22 cellular contexts compared by ENCODE assay signal in the genomic region with DNA sequence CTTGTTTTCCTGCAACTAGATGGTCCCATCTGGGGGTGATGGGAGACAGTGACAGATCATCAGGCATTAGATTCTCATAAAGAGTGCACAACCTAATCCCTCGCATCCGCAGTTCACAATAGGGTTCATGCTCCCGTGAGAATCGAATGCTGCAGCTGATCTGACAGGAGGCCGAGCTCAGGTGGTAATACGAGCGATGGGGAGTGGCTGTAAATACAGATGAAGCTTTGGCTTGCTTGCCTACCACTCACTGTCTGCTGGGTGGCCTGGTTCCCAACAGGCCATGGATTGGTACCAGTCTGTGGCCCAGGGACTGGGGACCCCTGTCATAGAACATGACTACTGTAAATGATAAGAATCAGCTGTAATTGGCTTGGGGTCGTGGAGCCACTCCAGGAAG. TPM values are rescaled to one million over a fixed set of nuclear protein-coding genes. Genes with fewer than 3 reads are reported as not detected.
DNase-seq lines count a peak whose midpoint lies in the region; ATAC-seq and TF ChIP-seq lines count a peak whose summit lies in the region.
"Had no signal": no experiment of that assay in that cellular context is flagged by ENCODE, and none has a peak within 500 bp of the region (broad histone marks: within the 10 kb centered on the region; RNA-seq: fewer than 3 reads in every experiment).

No MANE protein-coding gene starts in this region.

- no peaks in the 10 kb centered on the region for H3K9me3 Mint-ChIP-seq in stimulated activated naive CD8-positive, alpha-beta T cell treated with anti-CD3 and anti-CD28 coated beads, Interleukin-15, Interleukin-2, amounts not matched to agents 100 ng/mL and 50 ng/mL, for 24 hours
- H3K9me3 Mint-ChIP-seq in stimulated activated naive CD8-positive, alpha-beta T cell treated with anti-CD3 and anti-CD28 coated beads, Interleukin-15, amount 100 ng/mL, for 72 hours: peaks cover 0 to 7% of the 10 kb centered on the region in 2 donors
- H3K9me3 Mint-ChIP-seq in endodermal cell: peaks cover 14% of the 10 kb centered on the region

- no peak for ATAC-seq in stimulated activated naive CD8-positive, alpha-beta T cell treated with anti-CD3 and anti-CD28 coated beads, Interleukin-15, amount 100 ng/mL, for 72 hours
- ATAC-seq in T-helper 17 cell: no peak
- no peak for ATAC-seq in GM19397 (IDR thresholded peaks at IDR 0.05; ENCODE audit: unreplicated experiment)
- ATAC-seq in GM18907 (IDR thresholded peaks at IDR 0.05; ENCODE audit: unreplicated experiment): no peak
- no peak for ATAC-seq in GM21390 (IDR thresholded peaks at IDR 0.05; ENCODE audit: unreplicated experiment)
- ATAC-seq: left lobe of liver, Right ventricle myocardium inferior had no signal

- no peak overlapping the region for H3K4me3 Mint-ChIP-seq in stimulated activated naive CD8-positive, alpha-beta T cell treated with anti-CD3 and anti-CD28 coated beads, Interleukin-15, Interleukin-2, amounts not matched to agents 100 ng/mL and 50 ng/mL, for 24 hours
- peak overlapping the region in 1 of 2 donors; percentile 54 for H3K4me3 Mint-ChIP-seq in stimulated activated naive CD8-positive, alpha-beta T cell treated with anti-CD3 and anti-CD28 coated beads, Interleukin-15, amount 100 ng/mL, for 72 hours
- peak overlapping the region; percentile 84 for H3K4me3 Mint-ChIP-seq in T-helper 17 cell
- H3K4me3 Mint-ChIP-seq in endodermal cell: no peak overlapping the region
- H3K4me3 Mint-ChIP-seq: brain, neural progenitor cell had no signal

- 90 to 97% methylated on average over 7 to 8 of the region's 8 CpGs for WGBS in endodermal cell (ENCODE audit: insufficient coverage in 1 of 2, insufficient read length in 1 of 2), 2 experiments

- no peaks in the 10 kb centered on the region for H3K27me3 ChIP-seq in endodermal cell (ENCODE audit: control insufficient read depth, insufficient read depth, low read length, poor library complexity, severe bottlenecking)
- H3K27me3 ChIP-seq: colonic mucosa, neural progenitor cell, suprapubic skin had no signal

- H3K36me3 Mint-ChIP-seq in stimulated activated naive CD8-positive, alpha-beta T cell treated with anti-CD3 and anti-CD28 coated beads, Interleukin-15, Interleukin-2, amounts not matched to agents 100 ng/mL and 50 ng/mL, for 24 hours (ENCODE audit: low read depth): peaks cover 4% of the 10 kb centered on the region
- no peaks in the 10 kb centered on the region for H3K36me3 Mint-ChIP-seq in T-helper 17 cell (ENCODE audit: low read depth)
- peaks cover 3% of the 10 kb centered on the region for H3K36me3 Mint-ChIP-seq in endodermal cell (ENCODE audit: low read depth)

- no peak for TF ChIP-seq CTCF in endodermal cell (conservative IDR thresholded peaks at IDR 0.05)

- H3K27ac ChIP-seq in endodermal cell (ENCODE audit: low read depth, low read length): no peak overlapping the region
- H3K27ac ChIP-seq: colonic mucosa, neural progenitor cell, suprapubic skin had no signal

- no peaks in the 10 kb centered on the region for H3K27me3 Mint-ChIP-seq in stimulated activated naive CD8-positive, alpha-beta T cell treated with anti-CD3 and anti-CD28 coated beads, Interleukin-15, Interleukin-2, amounts not matched to agents 100 ng/mL and 50 ng/mL, for 24 hours
- H3K27me3 Mint-ChIP-seq in stimulated activated naive CD8-positive, alpha-beta T cell treated with anti-CD3 and anti-CD28 coated beads, Interleukin-15, amount 100 ng/mL, for 72 hours: no peaks in the 10 kb centered on the region
- H3K27me3 Mint-ChIP-seq in T-helper 17 cell (no peaks in the 10 kb centered on the region), endodermal cell (ENCODE audit: insufficient read depth) (no peaks in the 10 kb centered on the region)

- peak overlapping the region; percentile 92 for H3K27ac Mint-ChIP-seq in stimulated activated naive CD8-positive, alpha-beta T cell treated with anti-CD3 and anti-CD28 coated beads, Interleukin-15, Interleukin-2, amounts not matched to agents 100 ng/mL and 50 ng/mL, for 24 hours
- peak overlapping the region in 1 of 2 donors; percentile 86 for H3K27ac Mint-ChIP-seq in stimulated activated naive CD8-positive, alpha-beta T cell treated with anti-CD3 and anti-CD28 coated beads, Interleukin-15, amount 100 ng/mL, for 72 hours
- peak overlapping the region; percentile 83 for H3K27ac Mint-ChIP-seq in T-helper 17 cell
- no peak overlapping the region for H3K27ac Mint-ChIP-seq in endodermal cell
- H3K27ac Mint-ChIP-seq: brain, neural progenitor cell had no signal

- no peak for DNase-seq in stimulated activated naive CD8-positive, alpha-beta T cell treated with anti-CD3 and anti-CD28 coated beads, Interleukin-15, amount 100 ng/mL, for 72 hours
- DNase-seq in T-helper 17 cell (no peak), endodermal cell (peak; percentile 7)
- DNase-seq: colonic mucosa, COR-L47, midbrain, NCI-H1105 treated with DMSO at 0.1 percent for 48 hours, NCI-H2107, NCI-H526 treated with DMSO at 0.1 percent for 48 hours had no signal

- H3K4me3 ChIP-seq in endodermal cell (ENCODE audit: low read length): no peak overlapping the region
- H3K4me3 ChIP-seq: colonic mucosa, neural progenitor cell, suprapubic skin had no signal

- H3K9ac ChIP-seq in endodermal cell (ENCODE audit: extremely low read depth, low read length, poor library complexity, severe bottlenecking): no peak overlapping the region
- H3K9ac ChIP-seq: neural progenitor cell had no signal

- H3K9me3 ChIP-seq in T-helper 17 cell (ENCODE audit: control insufficient read depth, low read length, poor library complexity, severe bottlenecking) (no peaks in the 10 kb centered on the region), endodermal cell (ENCODE audit: control insufficient read depth, low read length) (no peaks in the 10 kb centered on the region)
- H3K9me3 ChIP-seq: colonic mucosa, suprapubic skin had no signal

- H3K4me1 Mint-ChIP-seq in stimulated activated naive CD8-positive, alpha-beta T cell treated with anti-CD3 and anti-CD28 coated beads, Interleukin-15, Interleukin-2, amounts not matched to agents 100 ng/mL and 50 ng/mL, for 24 hours (ENCODE audit: low read depth): peaks cover 33% of the 10 kb centered on the region
- peaks cover 37% of the 10 kb centered on the region for H3K4me1 Mint-ChIP-seq in stimulated activated naive CD8-positive, alpha-beta T cell treated with anti-CD3 and anti-CD28 coated beads, Interleukin-15, amount 100 ng/mL, for 72 hours
- peaks cover 25% of the 10 kb centered on the region for H3K4me1 Mint-ChIP-seq in T-helper 17 cell
- H3K4me1 Mint-ChIP-seq in endodermal cell: no peaks in the 10 kb centered on the region
- H3K4me1 Mint-ChIP-seq: brain, neural progenitor cell had no signal

- no peaks in the 10 kb centered on the region for H3K4me1 ChIP-seq in endodermal cell (ENCODE audit: control insufficient read depth, insufficient read depth, low read length)
- H3K4me1 ChIP-seq: colonic mucosa, neural progenitor cell, suprapubic skin had no signal

- H3K36me3 ChIP-seq in endodermal cell (ENCODE audit: control insufficient read depth, insufficient read depth, low read length): no peaks in the 10 kb centered on the region
- H3K36me3 ChIP-seq: colonic mucosa, neural progenitor cell, suprapubic skin had no signal

RNA-seq across cellular contexts. Expression of gene WDR88, which starts 28.0 kb away (rescaled TPM):
- not detected for total RNA-seq in T-helper 17 cell
- not detected for total RNA-seq in endodermal cell
- polyA plus RNA-seq in endodermal cell (2013, experiment 1 of 2): not detected
- polyA plus RNA-seq in endodermal cell (2013, experiment 2 of 2): not detected
- total RNA-seq: colonic mucosa, Daoy, H1, left lobe of liver, pulmonary artery endothelial cell, Right ventricle myocardium inferior, suprapubic skin had no signal
- polyA plus RNA-seq: H1, small intestine had no signal

RNA-seq across cellular contexts. Expression of gene LRP3, which starts 34.2 kb away (rescaled TPM):
- total RNA-seq in T-helper 17 cell: under 1 TPM in 1 of 2 donors, not detected in 1; 0.52 TPM
- 10 to 100 TPM; 21.2 to 34.4 TPM for total RNA-seq in endodermal cell
- 34.1 TPM for polyA plus RNA-seq in endodermal cell (2013, experiment 1 of 2)
- 28.8 TPM for polyA plus RNA-seq in endodermal cell (2013, experiment 2 of 2)

Comparison
In these comparisons a context has a peak if more than half of its experiments do, and no peak if none do; other contexts are left out.
1. RNA of gene LRP3, which starts 34.2 kb away (total RNA-seq): 21.2 to 34.4 TPM in endodermal cell; 0.52 TPM in T-helper 17 cell; every median in the first group is over 10 times any median in the second.